In the genomic region with DNA sequence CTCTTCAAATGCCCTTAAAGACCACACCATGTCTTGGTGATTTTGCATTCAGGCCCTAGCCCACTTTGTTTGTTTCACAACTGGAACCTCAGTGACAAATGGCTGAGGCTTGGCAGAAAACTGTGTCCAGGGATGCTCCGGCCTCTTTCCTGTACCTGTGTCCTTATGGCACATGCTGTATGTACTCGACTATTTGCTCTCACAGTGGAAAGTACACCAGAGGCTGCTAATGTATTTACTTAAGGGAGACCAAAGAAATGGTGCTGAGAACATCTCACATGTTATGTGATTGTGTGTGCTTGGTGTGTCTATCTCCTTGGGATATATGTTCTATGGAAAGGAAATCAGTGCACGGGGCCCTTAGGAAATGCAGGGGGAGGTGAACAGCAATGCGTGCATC, we compare ENCODE assay signal across 14 cellular contexts.
A peak's percentile ranks its signal among the peaks of the same experiment; 100 is the strongest.
DNase-seq lines count a peak whose midpoint lies in the region; TF ChIP-seq lines count a peak whose summit lies in the region.
"Had no signal": no experiment of that assay in that cellular context is flagged by ENCODE, and none has a peak within 500 bp of the region (broad histone marks: within the 10 kb centered on the region; RNA-seq: fewer than 3 reads in every experiment).

No MANE protein-coding gene starts in this region.

- no peak for TF ChIP-seq POLR2A in spleen (IDR thresholded peaks at IDR 0.05)

- H3K27ac ChIP-seq in C4-2B (peak overlapping the region; percentile 72), VCaP (peak overlapping the region; percentile 75), spleen (no peak overlapping the region)

- WGBS in spleen, 5 donors: 82 to 97% (median 87%) methylated on average over 4 of the region's 4 CpGs

- no peaks in the 10 kb centered on the region for H3K9me3 ChIP-seq in spleen
- H3K9me3 ChIP-seq: BE2C, Caco-2 had no signal

- peak; percentile 93 for DNase-seq in LNCaP clone FGC (ENCODE audit: low read depth)
- peak; percentile 3 for DNase-seq in spleen
- no peak for DNase-seq in stimulated activated CD4-positive, alpha-beta T cell treated with anti-CD3 and anti-CD28 coated beads, Interleukin-15, amount 100 ng/mL, for 24 hours
- no peak for DNase-seq in activated CD4-positive, alpha-beta T cell treated with anti-CD3 and anti-CD28 coated beads, Interleukin-2, amount 50 U/mL, for 48 hours
- DNase-seq: ACHN; BE2C; C1 segment of cervical spinal cord; Caco-2; CD4-positive, alpha-beta T cell; DMS79 treated with DMSO at 0.1 percent for 48 hours; GF-D8; H9 had no signal

- no peaks in the 10 kb centered on the region for H3K4me1 ChIP-seq in spleen
- H3K4me1 ChIP-seq: BE2C, Caco-2 had no signal

- no peaks in the 10 kb centered on the region for H3K27me3 ChIP-seq in spleen (replicated peaks in 1 of 7)
- H3K27me3 ChIP-seq: BE2C had no signal

- intact Hi-C loops in spleen (cut with DNase I; ENCODE audit: low total_unique reads): no loop called here

- TF ChIP-seq CTCF in C4-2B (conservative IDR thresholded peaks at IDR 0.05) (no peak), LNCaP clone FGC (IDR thresholded peaks at IDR 0.05; ENCODE audit: control insufficient read depth, extremely low read depth, insufficient read depth) (no peak), VCaP (conservative IDR thresholded peaks at IDR 0.05) (no peak), spleen (IDR thresholded peaks at IDR 0.05 in 8 of 11, conservative IDR thresholded peaks at IDR 0.05 in 3 of 11) (no peak)

- no peaks in the 10 kb centered on the region for H3K36me3 ChIP-seq in spleen
- H3K36me3 ChIP-seq: BE2C had no signal

- H3K4me3 ChIP-seq in LNCaP clone FGC (ENCODE audit: low read depth, low read length) (no peak overlapping the region), spleen (no peak overlapping the region)

Comparison
In these comparisons a context has a peak if more than half of its experiments do, and no peak if none do; other contexts are left out.
1. H3K27ac ChIP-seq: peak in C4-2B (single experiment) and VCaP (single experiment); none in spleen (0 of 8).
2. DNase-seq: peak in LNCaP clone FGC (single experiment) and spleen (single experiment); none in stimulated activated CD4-positive, alpha-beta T cell treated with anti-CD3 and anti-CD28 coated beads, Interleukin-15, amount 100 ng/mL, for 24 hours (single experiment) and activated CD4-positive, alpha-beta T cell treated with anti-CD3 and anti-CD28 coated beads, Interleukin-2, amount 50 U/mL, for 48 hours (0 of 2).